23 cellular contexts compared by ENCODE assay signal in the genomic region with DNA sequence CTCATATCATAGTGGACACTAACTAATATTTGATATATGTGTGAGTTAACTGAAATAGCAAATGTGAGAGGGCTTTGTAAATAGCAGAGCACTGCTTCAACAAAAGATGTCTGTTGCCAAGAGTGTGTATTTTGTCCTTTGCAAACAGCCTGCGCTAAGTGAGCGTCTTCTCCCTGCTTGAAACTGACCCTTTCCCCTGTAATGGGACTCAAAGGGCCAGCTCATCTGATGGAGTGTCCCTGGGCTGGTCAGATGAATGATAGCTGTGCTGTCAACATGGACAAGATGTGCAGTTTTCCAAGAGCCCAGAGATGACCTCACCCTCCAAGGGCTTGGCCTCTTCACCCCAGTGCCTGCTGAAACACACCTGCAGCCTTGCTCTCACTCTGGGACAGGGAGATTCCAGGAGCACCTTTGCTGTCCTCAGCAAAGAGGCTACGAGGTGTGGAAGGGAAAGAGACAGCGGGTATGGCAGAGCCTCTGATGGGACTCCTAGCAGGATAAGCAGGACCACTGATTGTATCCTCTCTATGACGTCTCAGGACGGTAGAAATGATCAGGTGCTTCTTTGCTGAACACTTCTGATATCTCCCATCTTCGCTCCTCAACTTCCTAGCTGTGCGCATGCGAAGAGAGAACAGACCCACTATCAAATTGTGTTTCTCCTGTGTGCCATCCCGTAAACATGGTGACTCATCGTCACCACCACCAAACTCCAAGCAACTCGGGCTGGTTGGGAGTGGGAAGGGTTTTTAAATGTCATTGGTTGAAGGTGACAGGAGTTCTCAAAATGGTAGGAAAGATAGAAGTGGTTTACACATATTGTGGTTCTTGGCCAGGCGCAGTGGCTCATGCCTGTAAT. TPM values are rescaled to one million over a fixed set of nuclear protein-coding genes. Genes with fewer than 3 reads are reported as not detected.
"Had no signal": no experiment of that assay in that cellular context is flagged by ENCODE, and none has a peak within 500 bp of the region (broad histone marks: within the 10 kb centered on the region; RNA-seq: fewer than 3 reads in every experiment).

No MANE protein-coding gene starts in this region.

- H3K9me3 ChIP-seq: esophagus squamous epithelium, lower lobe of right lung, ovary, psoas muscle, thoracic aorta, tibial nerve, upper lobe of left lung, uterus had no signal

- H3K4me1 ChIP-seq: lower lobe of right lung, psoas muscle, tibial nerve, upper lobe of left lung, uterus had no signal

- ATAC-seq: left ventricle myocardium superior; lower lobe of right lung; naive thymus-derived CD8-positive, alpha-beta T cell; psoas muscle; right cardiac atrium; stimulated activated naive B cell treated with anti-CD40 and anti-IgM and Interleukin-4, amounts not matched to agents 10 μg/mL and 1 μg/mL and 100 μg/mL, for 72 hours had no signal

- H3K36me3 ChIP-seq: lower lobe of right lung, ovary, thoracic aorta, upper lobe of left lung, uterus had no signal

- FAIRE-seq: endothelial cell of umbilical vein, keratinocyte had no signal

- DNase-seq: dermis blood vessel endothelial cell; effector memory CD4-positive, alpha-beta T cell; esophagus squamous epithelium; hypothalamus; left ventricle myocardium superior; lower lobe of right lung; naive thymus-derived CD8-positive, alpha-beta T cell; nephron progenitor cell; occipital lobe; ovary; psoas muscle; right cardiac atrium; stimulated activated CD4-positive, alpha-beta T cell treated with anti-CD3 and anti-CD28 coated beads, Interleukin-15, amount 100 ng/mL, for 24 hours; stimulated activated CD4-positive, alpha-beta T cell treated with anti-CD3 and anti-CD28 coated beads, Interleukin-2, amount 100 ng/mL, for 48 hours; stimulated activated naive B cell treated with anti-CD40 and anti-IgM and Interleukin-4, amounts not matched to agents 10 μg/mL and 1 μg/mL and 100 μg/mL, for 72 hours; upper lobe of left lung; uterus had no signal

- H3K4me3 ChIP-seq: coronary artery, esophagus squamous epithelium, lower lobe of right lung, ovary, psoas muscle, skin epidermis, thoracic aorta, tibial nerve, upper lobe of left lung, uterus had no signal

- H3K27me3 ChIP-seq: esophagus squamous epithelium, ovary, tibial nerve, upper lobe of left lung, uterus had no signal

- H3K27ac ChIP-seq: coronary artery, esophagus squamous epithelium, lower lobe of right lung, ovary, psoas muscle, skin epidermis, thoracic aorta, tibial nerve, upper lobe of left lung, uterus had no signal

RNA-seq across cellular contexts. Expression of a gene that starts 35.8 kb away (rescaled TPM):
- total RNA-seq: endothelial cell of umbilical vein had no signal
- polyA plus RNA-seq: endothelial cell of umbilical vein; keratinocyte; naive thymus-derived CD8-positive, alpha-beta T cell had no signal
